Comparison of ENCODE assay signal across 8 cellular contexts in genomic region chr6:43370003-43370580, GRCh38. TPM values are rescaled to one million over a fixed set of nuclear protein-coding genes. Genes with fewer than 3 reads are reported as not detected.
DNase-seq lines count a peak whose midpoint lies in the region; ATAC-seq, FAIRE-seq and TF ChIP-seq lines count a peak whose summit lies in the region.
"Not testable (repeated sequence)": the region's sequence is repeated elsewhere in the genome, so short reads cannot be mapped to it uniquely, and the experiment has no call there.

No MANE protein-coding gene starts in this region.

- H3K56ac ChIP-seq in mesendoderm (ENCODE audit: low read length) = peak overlapping the region; percentile 81

- not testable (repeated sequence) for H2BK15ac ChIP-seq in mesendoderm (replicated peaks; ENCODE audit: low read depth)

- H4K5ac ChIP-seq in mesendoderm (ENCODE audit: low read length) = not testable (repeated sequence)

- H3K27ac Mint-ChIP-seq in activated naive CD8-positive, alpha-beta T cell treated with anti-CD3 and anti-CD28 coated beads, Interleukin-2, amount 50 U/mL, for 24 hours = peak overlapping the region; percentile 90

- not testable (repeated sequence) for H3K9me3 Mint-ChIP-seq in activated naive CD8-positive, alpha-beta T cell treated with anti-CD3 and anti-CD28 coated beads, Interleukin-2, amount 50 U/mL, for 24 hours

- H3K9me3 ChIP-seq in Panc1 (ENCODE audit: control insufficient read depth, insufficient read depth, low read depth, low read length); esophagus squamous epithelium; small intestine (ENCODE audit: control insufficient read depth, low read depth): not testable (repeated sequence)

- not testable (repeated sequence) for H2AK5ac ChIP-seq in mesendoderm (ENCODE audit: low read length)

- H3K27me3 ChIP-seq in Panc1 (ENCODE audit: control insufficient read depth, insufficient read depth, low read length); esophagus squamous epithelium; mesendoderm (ENCODE audit: insufficient read depth, low read length, poor library complexity); small intestine (ENCODE audit: control insufficient read depth in 2 of 2, insufficient read depth in 2 of 2, low read length in 2 of 2): not testable (repeated sequence)

- TSS peak; percentile 98 for BruUV-seq in Panc1 (replicated peaks; lab: Mats Ljungman, UMichigan)

- CTCF ChIA-PET in Panc1 (lab: Charles Lee) = interaction anchor here (0.5 to 0.7 kb wide), 2 partner anchors 28 to 440 kb away, joined by 4 to 5 read pairs; no protein-coding TSS in a partner anchor

- not testable (repeated sequence) for H2BK120ac ChIP-seq in mesendoderm (ENCODE audit: low read depth, low read length)

- FAIRE-seq in small intestine (lab: Jason Lieb, UNC) = not testable (repeated sequence)

- peak overlapping the region; percentile 83 for H3K4me3 Mint-ChIP-seq in activated naive CD8-positive, alpha-beta T cell treated with anti-CD3 and anti-CD28 coated beads, Interleukin-2, amount 50 U/mL, for 24 hours

- H3K23ac ChIP-seq in mesendoderm (ENCODE audit: low read length) = not testable (repeated sequence)

- H2BK5ac ChIP-seq in mesendoderm (ENCODE audit: low read length) = not testable (repeated sequence)

- not testable (repeated sequence) for H3K4ac ChIP-seq in mesendoderm (ENCODE audit: low read depth, low read length)

- H3K36me3 Mint-ChIP-seq in activated naive CD8-positive, alpha-beta T cell treated with anti-CD3 and anti-CD28 coated beads, Interleukin-2, amount 50 U/mL, for 24 hours (ENCODE audit: low read depth) = not testable (repeated sequence)

- H3K9ac ChIP-seq in mesendoderm (ENCODE audit: low read length) = peak overlapping the region; percentile 72

- WGBS in esophagus squamous epithelium, 2 donors = 35 to 38% methylated on average over 14 to 16 of the region's 16 CpGs
- WGBS in mesendoderm (ENCODE audit: extremely low coverage, insufficient coverage, low lambda C conversion rate) = no CpG with 5 or more reads among the region's 16 CpGs
- 39 to 43% (median 41%) methylated on average over 16 of the region's 16 CpGs for WGBS in small intestine, 3 donors

- not testable (repeated sequence) for H3K79me2 ChIP-seq in mesendoderm (ENCODE audit: control insufficient read depth, insufficient read depth, low read length)

- H3K4me2 ChIP-seq in mesendoderm (ENCODE audit: low read length) = peak overlapping the region; percentile 64

- not testable (repeated sequence) for TF ChIP-seq CTCF in AG09309 (IDR thresholded peaks at IDR 0.05; ENCODE audit: control insufficient read depth, insufficient read depth, low read depth, low read length, missing control alignments); Panc1 (IDR thresholded peaks at IDR 0.05); esophagus squamous epithelium (IDR thresholded peaks at IDR 0.05)

- not testable (repeated sequence) for TF ChIP-seq POLR2A in esophagus squamous epithelium (IDR thresholded peaks at IDR 0.05)

- H4K8ac ChIP-seq in mesendoderm (ENCODE audit: low read depth, low read length) = peak overlapping the region; percentile 84

- H3K27me3 Mint-ChIP-seq in activated naive CD8-positive, alpha-beta T cell treated with anti-CD3 and anti-CD28 coated beads, Interleukin-2, amount 50 U/mL, for 24 hours = not testable (repeated sequence)

- DNase-seq in AG09309 (ENCODE audit: low read depth); Panc1 (ENCODE audit: low read depth, low spot score); activated naive CD8-positive, alpha-beta T cell treated with anti-CD3 and anti-CD28 coated beads, Interleukin-2, amount 50 U/mL, for 24 hours; esophagus squamous epithelium (lab: John Stamatoyannopoulos, UW): not testable (repeated sequence)
- peak; percentile 34 for DNase-seq in mesendoderm
- DNase-seq in small intestine = peak; percentile 14

- peak overlapping the region; percentile 23 for H3K4me3 ChIP-seq in AG09309 (ENCODE audit: control insufficient read depth, low read depth, low read length)
- H3K4me3 ChIP-seq in Panc1 (ENCODE audit: low read depth in 2 of 2, low read length in 2 of 2) = peak overlapping the region; percentile 66 to 86
- H3K4me3 ChIP-seq in esophagus squamous epithelium = peak overlapping the region; percentile 74 to 95 (median 91)
- not testable (repeated sequence) for H3K4me3 ChIP-seq in mesendoderm (ENCODE audit: low read length)
- H3K4me3 ChIP-seq in small intestine (ENCODE audit: low read depth in 1 of 2, low read length in 2 of 2) = peak overlapping the region; percentile 19 to 96

- H3K4me1 ChIP-seq in Panc1 (ENCODE audit: control insufficient read depth, insufficient read depth, low read length) = peaks cover 10% of the 10 kb centered on the region
- peaks cover 4 to 55% (median 19%) of the 10 kb centered on the region in 3 donors for H3K4me1 ChIP-seq in esophagus squamous epithelium
- not testable (repeated sequence) for H3K4me1 ChIP-seq in mesendoderm (ENCODE audit: control insufficient read depth, low read depth, low read length); small intestine (ENCODE audit: control insufficient read depth in 2 of 2, insufficient read depth in 1 of 2, low read depth in 1 of 2, low read length in 1 of 2)

- not testable (repeated sequence) for H3K36me3 ChIP-seq in Panc1 (ENCODE audit: control insufficient read depth, insufficient read depth, low read length); esophagus squamous epithelium; mesendoderm (ENCODE audit: control insufficient read depth, insufficient read depth, low read length); small intestine (ENCODE audit: control insufficient read depth in 2 of 2, insufficient read depth in 2 of 2, low read length in 2 of 2)

- POLR2A ChIA-PET in Panc1 (lab: Charles Lee) = interaction anchor here (0.5 to 0.7 kb wide), 3 partner anchors 10 to 345 kb away, joined by 3 to 7 read pairs (median 5); no protein-coding TSS in a partner anchor

- H3K27ac ChIP-seq in Panc1 (ENCODE audit: low read length) (peak overlapping the region; percentile 96), esophagus squamous epithelium (peak overlapping the region; percentile 87 to 93 (median 90)), mesendoderm (ENCODE audit: low read depth, low read length) (peak overlapping the region; percentile 55), small intestine (ENCODE audit: low read depth in 1 of 2, low read length in 1 of 2) (peak overlapping the region; percentile 28 to 93)

- H3K4me1 Mint-ChIP-seq in activated naive CD8-positive, alpha-beta T cell treated with anti-CD3 and anti-CD28 coated beads, Interleukin-2, amount 50 U/mL, for 24 hours = peaks cover 41% of the 10 kb centered on the region

- intact Hi-C loops in Panc1 (cut with micrococcal nuclease; ENCODE audit: unreplicated experiment); esophagus squamous epithelium (cut with DNase I): not testable (repeated sequence)

- H3K18ac ChIP-seq in mesendoderm (ENCODE audit: low read length) = peak overlapping the region; percentile 54

- ATAC-seq in GM19438 (IDR thresholded peaks at IDR 0.05; ENCODE audit: low read depth, unreplicated experiment) (peak; percentile 18), HG03039 (IDR thresholded peaks at IDR 0.05; ENCODE audit: unreplicated experiment) (peak; percentile 6), Panc1 (peak; percentile 2; the same call in 1 of the 2 replicates)
- ATAC-seq in activated naive CD8-positive, alpha-beta T cell treated with anti-CD3 and anti-CD28 coated beads, Interleukin-2, amount 50 U/mL, for 24 hours = not testable (repeated sequence)

- H3K79me1 ChIP-seq in mesendoderm (ENCODE audit: low read length) = not testable (repeated sequence)

- in situ Hi-C loops in Panc1 (cut with HindIII; ENCODE audit: low pct_unique_long_range_greater_than_20kb, low sequenced_read_pairs) = not testable (repeated sequence)

RNA-seq across cellular contexts. Expression of gene ZNF318, which starts 0.6 kb away (rescaled TPM):
- total RNA-seq in Panc1 (2021; ENCODE audit: unreplicated experiment) (28.0 TPM), esophagus squamous epithelium (10 to 100 TPM in 1 of 4 donors, 1 to 10 TPM in 3; 5.6 to 13.5 (median 8.1) TPM)
- polyA plus RNA-seq in Panc1 (2012; ENCODE audit: insufficient read length) = 10.6 TPM
- 6.2 TPM for polyA plus RNA-seq in mesendoderm (2013, experiment 1 of 2)
- 6.5 TPM for polyA plus RNA-seq in mesendoderm (2013, experiment 2 of 2)
- 1 to 10 TPM; 3.5 to 6.5 (median 3.6) TPM for polyA plus RNA-seq in small intestine

RNA-seq across cellular contexts. Expression of gene ABCC10, which starts 57.2 kb away (rescaled TPM):
- total RNA-seq in Panc1 (2021; ENCODE audit: unreplicated experiment) (52.7 TPM), esophagus squamous epithelium (10 to 100 TPM; 10.8 to 23.9 (median 19.3) TPM)
- 40.9 TPM for polyA plus RNA-seq in Panc1 (2012; ENCODE audit: insufficient read length)
- polyA plus RNA-seq in mesendoderm (2013, experiment 1 of 2) = 10.6 TPM
- polyA plus RNA-seq in mesendoderm (2013, experiment 2 of 2) = 10.0 TPM
- polyA plus RNA-seq in small intestine = 10 to 100 TPM; 15.7 to 31.1 (median 21.3) TPM
